In genomic region chr16:15773964-15774363, GRCh38 we compare ENCODE assay signal across 16 cellular contexts.
DNase-seq lines count a peak whose midpoint lies in the region; TF ChIP-seq lines count a peak whose summit lies in the region.
"Had no signal": no experiment of that assay in that cellular context is flagged by ENCODE, and none has a peak within 500 bp of the region (broad histone marks: within the 10 kb centered on the region; RNA-seq: fewer than 3 reads in every experiment).

No MANE protein-coding gene starts in this region.

- no TSS peak for BruUV-seq in mammary epithelial cell (replicated peaks; lab: Mats Ljungman, UMichigan)

- H3K4me1 ChIP-seq in breast epithelium (no peaks in the 10 kb centered on the region), mammary epithelial cell (ENCODE audit: insufficient read depth, low read length) (no peaks in the 10 kb centered on the region), mesenchymal stem cell (ENCODE audit: control insufficient read depth, insufficient read depth, low read depth, low read length) (no peaks in the 10 kb centered on the region), stomach smooth muscle (ENCODE audit: control insufficient read depth, insufficient read depth, low read length) (peaks cover 71% of the 10 kb centered on the region), Karpas-422 (ENCODE audit: low read length) (no peaks in the 10 kb centered on the region)
- H3K4me1 ChIP-seq: Peyer's patch had no signal

- TF ChIP-seq CTCF in breast epithelium (IDR thresholded peaks at IDR 0.05) (no peak), mammary epithelial cell (conservative IDR thresholded peaks at IDR 0.05 in 1 of 2, IDR thresholded peaks at IDR 0.05 in 1 of 2; ENCODE audit: extremely low read depth in 1 of 2, insufficient read depth in 1 of 2, low read depth in 1 of 2, low read length in 2 of 2) (no peak)

- no peaks in the 10 kb centered on the region for H3K79me1 ChIP-seq in mesenchymal stem cell (replicated peaks; ENCODE audit: low read length, poor library complexity, severe bottlenecking)

- H3K9me2 ChIP-seq in Karpas-422 (replicated peaks; ENCODE audit: insufficient read depth, low read length): no peaks in the 10 kb centered on the region

- no peaks in the 10 kb centered on the region for H3K27me3 ChIP-seq in breast epithelium
- H3K27me3 ChIP-seq in mammary epithelial cell (ENCODE audit: insufficient read depth, low read length): peaks cover 2% of the 10 kb centered on the region
- H3K27me3 ChIP-seq in mesenchymal stem cell (ENCODE audit: control insufficient read depth in 1 of 2, insufficient read depth in 1 of 2, low read length in 2 of 2): peaks cover 18 to 37% of the 10 kb centered on the region in 2 experiments
- no peaks in the 10 kb centered on the region for H3K27me3 ChIP-seq in stomach smooth muscle (ENCODE audit: control insufficient read depth in 1 of 2, insufficient read depth in 2 of 2, low read length in 2 of 2)
- H3K27me3 ChIP-seq in Karpas-422 (ENCODE audit: low read length): no peaks in the 10 kb centered on the region
- H3K27me3 ChIP-seq: Peyer's patch had no signal

- H4K8ac ChIP-seq in mesenchymal stem cell (ENCODE audit: low read length): no peak overlapping the region

- H3K9me3 ChIP-seq in breast epithelium (no peaks in the 10 kb centered on the region), mammary epithelial cell (replicated peaks; ENCODE audit: insufficient read depth, low read length) (no peaks in the 10 kb centered on the region), mesenchymal stem cell (ENCODE audit: control insufficient read depth, low read length) (no peaks in the 10 kb centered on the region), stomach smooth muscle (ENCODE audit: control insufficient read depth in 2 of 2, low read length in 2 of 2) (no peaks in the 10 kb centered on the region), Karpas-422 (ENCODE audit: low read length) (no peaks in the 10 kb centered on the region)
- H3K9me3 ChIP-seq: Peyer's patch had no signal

- H2BK12ac ChIP-seq in mesenchymal stem cell (ENCODE audit: low read length in 2 of 2): no peak overlapping the region

- H3K4me2 ChIP-seq in mammary epithelial cell (ENCODE audit: insufficient read depth, low read depth, low read length) (no peak overlapping the region), mesenchymal stem cell (ENCODE audit: low read length, poor library complexity, severe bottlenecking) (no peak overlapping the region), Karpas-422 (ENCODE audit: low read depth, low read length, poor library complexity, severe bottlenecking) (no peak overlapping the region)

- H3K14ac ChIP-seq in mesenchymal stem cell (ENCODE audit: low read length in 2 of 2): no peak overlapping the region

- peaks cover 5% of the 10 kb centered on the region for H3K27me3 Mint-ChIP-seq in activated CD4-positive, alpha-beta T cell treated with anti-CD3 and anti-CD28 coated beads, Interleukin-2, amount 10 ng/mL, durations not matched to agents 24 days and 14 days

- no peaks in the 10 kb centered on the region for H3K4me1 Mint-ChIP-seq in activated CD4-positive, alpha-beta T cell treated with anti-CD3 and anti-CD28 coated beads, Interleukin-2, amount 10 ng/mL, durations not matched to agents 24 days and 14 days
- H3K4me1 Mint-ChIP-seq: CD14-positive monocyte had no signal

- H3K4me3 Mint-ChIP-seq in activated CD4-positive, alpha-beta T cell treated with anti-CD3 and anti-CD28 coated beads, Interleukin-2, amount 10 ng/mL, durations not matched to agents 24 days and 14 days: no peak overlapping the region
- H3K4me3 Mint-ChIP-seq: CD14-positive monocyte had no signal

- H4K20me1 ChIP-seq in mammary epithelial cell (ENCODE audit: insufficient read depth, low read length) (no peaks in the 10 kb centered on the region), Karpas-422 (ENCODE audit: insufficient read depth, low read depth, low read length) (no peaks in the 10 kb centered on the region)

- no peak overlapping the region for H2BK5ac ChIP-seq in mesenchymal stem cell (ENCODE audit: low read depth, low read length, poor library complexity, severe bottlenecking)

- H2AFZ ChIP-seq in mammary epithelial cell (ENCODE audit: low read depth, low read length) (no peak overlapping the region), mesenchymal stem cell (ENCODE audit: low read depth, low read length) (no peak overlapping the region), Karpas-422 (ENCODE audit: low read length) (no peak overlapping the region)

- H3K27ac ChIP-seq in breast epithelium: peak overlapping the region; percentile 4 to 23
- H3K27ac ChIP-seq in mammary epithelial cell (ENCODE audit: insufficient read depth, low read depth, low read length): no peak overlapping the region
- H3K27ac ChIP-seq in mesenchymal stem cell (ENCODE audit: low read length, poor library complexity, severe bottlenecking): no peak overlapping the region
- peak overlapping the region; percentile 13 for H3K27ac ChIP-seq in stomach smooth muscle (ENCODE audit: low read length)
- no peak overlapping the region for H3K27ac ChIP-seq in Karpas-422 (ENCODE audit: low read length)

- DNase-seq in breast epithelium (ENCODE audit: low spot score in 2 of 2) (no peak), mammary epithelial cell (no peak), mesenchymal stem cell (no peak), Karpas-422 (no peak), SHP77 treated with DMSO at 0.1 percent for 48 hours (lab: John Stamatoyannopoulos, UW) (no peak)
- no peak for DNase-seq in activated effector memory CD4-positive, alpha-beta T cell treated with Interleukin-2 at 50 U/mL for 16 hours
- no peak for DNase-seq in activated CD4-positive, alpha-beta T cell treated with anti-CD3 and anti-CD28 coated beads, Interleukin-2, amount 10 ng/mL, durations not matched to agents 24 days and 14 days
- DNase-seq: 8988T; DND-41; NCI-H1105; NCI-H1694; NCI-H2081 treated with DMSO at 0.1 percent for 48 hours; NK-92 treated with Interleukin-12 subunit alpha and Interleukin-12 subunit beta, amount 100 ng/mL, for 24 hours; Peyer's patch had no signal

- H3K18ac ChIP-seq in mesenchymal stem cell (ENCODE audit: low read depth in 1 of 2, low read length in 2 of 2): no peak overlapping the region

- no peak overlapping the region for H3K9ac ChIP-seq in mammary epithelial cell (ENCODE audit: insufficient read depth, low read length)
- peak overlapping the region; percentile 63 for H3K9ac ChIP-seq in mesenchymal stem cell (ENCODE audit: low read length)
- no peak overlapping the region for H3K9ac ChIP-seq in stomach smooth muscle (ENCODE audit: low read length in 2 of 2)
- no peak overlapping the region for H3K9ac ChIP-seq in Karpas-422 (ENCODE audit: low read length)

- TF ChIP-seq POLR2A in breast epithelium (IDR thresholded peaks at IDR 0.05): no peak

- intact Hi-C loops in breast epithelium (cut with DNase I; ENCODE audit: low total_unique reads): no loop called here
- intact Hi-C loops in mammary epithelial cell (cut with micrococcal nuclease): no loop called here
- intact Hi-C loops in activated CD4-positive, alpha-beta T cell treated with anti-CD3 and anti-CD28 coated beads, Interleukin-2, amount 10 ng/mL, durations not matched to agents 24 days and 14 days (cut with micrococcal nuclease): no loop called here

- no peaks in the 10 kb centered on the region for H3K36me3 Mint-ChIP-seq in activated CD4-positive, alpha-beta T cell treated with anti-CD3 and anti-CD28 coated beads, Interleukin-2, amount 10 ng/mL, durations not matched to agents 24 days and 14 days (ENCODE audit: low read depth)
- H3K36me3 Mint-ChIP-seq: CD14-positive monocyte had no signal

- dilution Hi-C loops in mammary epithelial cell (cut with HindIII; ENCODE audit: low sequenced_read_pairs): no loop called here

- in situ Hi-C loops in mammary epithelial cell (cut with MboI; ENCODE audit: low sequenced_read_pairs in 2 of 2): loop anchor here (10.0 kb wide), 2 partner anchors 61 to 411 kb away; no protein-coding TSS in a partner anchor

- H2AK5ac ChIP-seq in mesenchymal stem cell (ENCODE audit: low read length, severe bottlenecking): no peak overlapping the region

- no peak overlapping the region for H3K4ac ChIP-seq in mesenchymal stem cell (ENCODE audit: low read depth in 1 of 2, low read length in 2 of 2)

- H3K27ac Mint-ChIP-seq in activated CD4-positive, alpha-beta T cell treated with anti-CD3 and anti-CD28 coated beads, Interleukin-2, amount 10 ng/mL, durations not matched to agents 24 days and 14 days: no peak overlapping the region
- H3K27ac Mint-ChIP-seq: CD14-positive monocyte had no signal

- H2BK15ac ChIP-seq in mesenchymal stem cell (ENCODE audit: low read depth, poor library complexity, severe bottlenecking): no peak overlapping the region

- no peak overlapping the region for H3K4me3 ChIP-seq in breast epithelium
- H3K4me3 ChIP-seq in mammary epithelial cell (replicated peaks in 1 of 3; ENCODE audit: insufficient read depth in 1 of 3, low read depth in 2 of 3, low read length in 3 of 3): no peak overlapping the region
- H3K4me3 ChIP-seq in mesenchymal stem cell (ENCODE audit: insufficient read depth in 1 of 2, low read depth in 1 of 2, low read length in 2 of 2): no peak overlapping the region
- no peak overlapping the region for H3K4me3 ChIP-seq in stomach smooth muscle (ENCODE audit: low read length in 2 of 2)
- no peak overlapping the region for H3K4me3 ChIP-seq in Karpas-422 (ENCODE audit: low read length)
- H3K4me3 ChIP-seq: Peyer's patch had no signal

- H3K36me3 ChIP-seq in breast epithelium (no peaks in the 10 kb centered on the region), mammary epithelial cell (ENCODE audit: insufficient read depth, low read length) (no peaks in the 10 kb centered on the region), mesenchymal stem cell (ENCODE audit: control insufficient read depth in 1 of 2, insufficient read depth in 2 of 2, low read depth in 1 of 2, low read length in 2 of 2) (no peaks in the 10 kb centered on the region), stomach smooth muscle (ENCODE audit: control insufficient read depth in 2 of 2, insufficient read depth in 2 of 2, low read length in 2 of 2) (peaks cover 66 to 68% of the 10 kb centered on the region in 2 donors), Karpas-422 (ENCODE audit: insufficient read depth, low read length) (no peaks in the 10 kb centered on the region)

- 54% methylated on average over 5 of the region's 6 CpGs for WGBS in mammary epithelial cell (ENCODE audit: low coverage, missing lambda C conversion rate)
- 66% methylated on average over 6 of the region's 6 CpGs for WGBS in mesenchymal stem cell

- H3K9me3 Mint-ChIP-seq in activated CD4-positive, alpha-beta T cell treated with anti-CD3 and anti-CD28 coated beads, Interleukin-2, amount 10 ng/mL, durations not matched to agents 24 days and 14 days: no peaks in the 10 kb centered on the region

- no peak overlapping the region for H4K91ac ChIP-seq in mesenchymal stem cell (ENCODE audit: low read length)

- H2BK120ac ChIP-seq in mesenchymal stem cell (ENCODE audit: low read depth, low read length): no peak overlapping the region

- H3K79me2 ChIP-seq in mammary epithelial cell (ENCODE audit: insufficient read depth, low read length) (no peaks in the 10 kb centered on the region), Karpas-422 (ENCODE audit: low read length) (no peaks in the 10 kb centered on the region)

- H3K23ac ChIP-seq in mesenchymal stem cell (ENCODE audit: low read length in 2 of 2): no peak overlapping the region

- CTCF ChIA-PET in mammary epithelial cell (lab: Charles Lee; ENCODE audit: low non-redundant PET): no interaction called here

Comparison
In these comparisons a context has a peak if more than half of its experiments do, and no peak if none do; other contexts are left out.
1. H3K27ac ChIP-seq: peak in breast epithelium (2 of 2) and stomach smooth muscle (single experiment); none in mammary epithelial cell (single experiment), mesenchymal stem cell (single experiment) and Karpas-422 (single experiment).